ENCODE assay signal across 27 cellular contexts in the genomic region with DNA sequence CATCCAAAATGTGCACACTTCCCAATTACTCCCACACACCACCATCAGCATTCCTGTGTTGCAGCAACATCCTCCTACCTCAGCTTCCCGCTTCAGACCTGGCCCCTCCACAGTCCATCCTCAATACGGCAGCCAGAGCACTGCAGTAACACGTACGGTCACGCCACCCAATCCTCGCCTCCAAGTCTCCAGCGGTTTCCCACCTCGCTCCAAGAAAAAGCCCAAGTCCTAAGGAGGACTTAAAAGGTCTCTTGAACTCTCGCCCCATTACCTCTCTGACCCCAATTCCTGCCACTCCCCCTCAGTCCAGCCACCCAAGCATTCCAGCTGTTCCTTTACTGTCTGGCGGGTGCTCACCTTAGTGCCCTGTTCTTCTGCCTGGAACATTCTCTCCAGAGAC.
"Had no signal": no experiment of that assay in that cellular context is flagged by ENCODE, and none has a peak within 500 bp of the region (broad histone marks: within the 10 kb centered on the region; RNA-seq: fewer than 3 reads in every experiment).

No MANE protein-coding gene starts in this region.

- H3K27me3 ChIP-seq: adrenal gland, ascending aorta, brain microvascular endothelial cell, gastrocnemius medialis, right lobe of liver, testis, vagina had no signal

- FAIRE-seq: endothelial cell of umbilical vein, small intestine had no signal

- H3K9me3 ChIP-seq: adrenal gland, gastrocnemius medialis, right lobe of liver, testis, vagina had no signal

- H3K4me1 Mint-ChIP-seq: activated CD4-positive, alpha-beta T cell treated with anti-CD3 and anti-CD28 coated beads, Interleukin-2, amount 10 ng/mL, durations not matched to agents 7 days and 5 days; activated CD8-positive, alpha-beta memory T cell treated with anti-CD3 and anti-CD28 coated beads, Interleukin-2, amount 10 ng/mL, durations not matched to agents 7 days and 5 days; nephron had no signal

- H3K27ac Mint-ChIP-seq: activated CD4-positive, alpha-beta T cell treated with anti-CD3 and anti-CD28 coated beads, Interleukin-2, amount 10 ng/mL, durations not matched to agents 7 days and 5 days; activated CD8-positive, alpha-beta memory T cell treated with anti-CD3 and anti-CD28 coated beads, Interleukin-2, amount 10 ng/mL, durations not matched to agents 7 days and 5 days; nephron; type B pancreatic cell had no signal

- H3K27ac ChIP-seq: ascending aorta, brain microvascular endothelial cell, gastrocnemius medialis, right lobe of liver, testis, vagina, VCaP had no signal

- DNase-seq: activated CD4-positive, alpha-beta T cell treated with anti-CD3 and anti-CD28 coated beads, Interleukin-2, amount 10 ng/mL, durations not matched to agents 7 days and 5 days; activated CD4-positive, CD25-positive, alpha-beta regulatory T cell treated with anti-CD3 and anti-CD28 coated beads, Interleukin-2, amount 50 U/mL, for 72 hours; activated CD8-positive, alpha-beta memory T cell treated with anti-CD3 and anti-CD28 coated beads, Interleukin-2, amount 10 ng/mL, durations not matched to agents 7 days and 5 days; activated CD8-positive, alpha-beta T cell treated with anti-CD3 and anti-CD28 coated beads for 36 hours; activated naive CD4-positive, alpha-beta T cell; activated T-cell treated with anti-CD3 and anti-CD28 coated beads for 4 hours; brain microvascular endothelial cell; dermis blood vessel endothelial cell; effector CD8-positive, alpha-beta T cell; gastrocnemius medialis; hippocampal formation; left ventricle myocardium superior; mammary epithelial cell; midbrain; nucleus accumbens; right lobe of liver; small intestine; stimulated activated CD4-positive, alpha-beta T cell treated with anti-CD3 and anti-CD28 coated beads, Interleukin-15, amount 100 ng/mL, for 24 hours; stimulated activated naive CD4-positive, alpha-beta T cell; testis had no signal

- H3K27me3 Mint-ChIP-seq: activated CD4-positive, alpha-beta T cell treated with anti-CD3 and anti-CD28 coated beads, Interleukin-2, amount 10 ng/mL, durations not matched to agents 7 days and 5 days; activated CD8-positive, alpha-beta memory T cell treated with anti-CD3 and anti-CD28 coated beads, Interleukin-2, amount 10 ng/mL, durations not matched to agents 7 days and 5 days; activated CD8-positive, alpha-beta T cell treated with anti-CD3 and anti-CD28 coated beads for 36 hours; type B pancreatic cell had no signal

- H3K4me3 Mint-ChIP-seq: activated CD4-positive, alpha-beta T cell treated with anti-CD3 and anti-CD28 coated beads, Interleukin-2, amount 10 ng/mL, durations not matched to agents 7 days and 5 days; activated CD8-positive, alpha-beta memory T cell treated with anti-CD3 and anti-CD28 coated beads, Interleukin-2, amount 10 ng/mL, durations not matched to agents 7 days and 5 days; activated CD8-positive, alpha-beta T cell treated with anti-CD3 and anti-CD28 coated beads for 36 hours; nephron; type B pancreatic cell had no signal

- H3K4me3 ChIP-seq: adrenal gland, ascending aorta, gastrocnemius medialis, right lobe of liver, testis, vagina had no signal

- H3K4me1 ChIP-seq: ascending aorta, right lobe of liver, vagina had no signal
